In genomic region chr1:207883660-207884245, GRCh38 we compare ENCODE assay signal across 10 cellular contexts. TPM values are rescaled to one million over a fixed set of nuclear protein-coding genes. Genes with fewer than 3 reads are reported as not detected.
DNase-seq lines count a peak whose midpoint lies in the region; ATAC-seq lines count a peak whose summit lies in the region.
"Had no signal": no experiment of that assay in that cellular context is flagged by ENCODE, and none has a peak within 500 bp of the region (broad histone marks: within the 10 kb centered on the region; RNA-seq: fewer than 3 reads in every experiment).

No MANE protein-coding gene starts in this region.

- H3K4me1 ChIP-seq in rectal smooth muscle tissue (ENCODE audit: control insufficient read depth, insufficient read depth, low read length) = peaks cover 3% of the 10 kb centered on the region
- H3K4me1 ChIP-seq: parathyroid adenoma had no signal

- DNase-seq in activated CD8-positive, alpha-beta T cell treated with anti-CD3 and anti-CD28 coated beads, Interleukin-2, amount 10 ng/mL, durations not matched to agents 7 days and 5 days = peak; percentile 47
- DNase-seq in H7 (no peak), GF-D8 (lab: John Stamatoyannopoulos, UW) (no peak)
- DNase-seq: activated CD4-positive, alpha-beta T cell treated with anti-CD3 and anti-CD28 coated beads, Interleukin-2, amount 50 U/mL, for 4 hours; Kasumi-1 had no signal

- no peaks in the 10 kb centered on the region for H3K27me3 ChIP-seq in rectal smooth muscle tissue (ENCODE audit: control insufficient read depth, insufficient read depth, low read length)
- H3K27me3 ChIP-seq in H7 (ENCODE audit: control insufficient read depth, insufficient read depth, low read length) = peaks cover 4% of the 10 kb centered on the region; the same call in 1 of the 2 replicates

- H3K36me3 Mint-ChIP-seq in activated CD8-positive, alpha-beta T cell treated with anti-CD3 and anti-CD28 coated beads, Interleukin-2, amount 10 ng/mL, durations not matched to agents 7 days and 5 days (ENCODE audit: low read depth) = no peaks in the 10 kb centered on the region

- H3K4me3 Mint-ChIP-seq in activated CD8-positive, alpha-beta T cell treated with anti-CD3 and anti-CD28 coated beads, Interleukin-2, amount 10 ng/mL, durations not matched to agents 7 days and 5 days = peak overlapping the region; percentile 75

- POLR2A ChIA-PET in activated CD8-positive, alpha-beta T cell treated with anti-CD3 and anti-CD28 coated beads, Interleukin-2, amount 10 ng/mL, durations not matched to agents 7 days and 5 days (lab: Charles Lee) = interaction anchor here (0.6 to 2.3 kb wide), 7 partner anchors 11 to 533 kb away, joined by 3 to 20 read pairs (median 7); no protein-coding TSS in a partner anchor

- H3K27ac Mint-ChIP-seq in activated CD8-positive, alpha-beta T cell treated with anti-CD3 and anti-CD28 coated beads, Interleukin-2, amount 10 ng/mL, durations not matched to agents 7 days and 5 days = peak overlapping the region; percentile 91

- peaks cover 40% of the 10 kb centered on the region for H3K4me1 Mint-ChIP-seq in activated CD8-positive, alpha-beta T cell treated with anti-CD3 and anti-CD28 coated beads, Interleukin-2, amount 10 ng/mL, durations not matched to agents 7 days and 5 days (ENCODE audit: low read depth)

- H3K27me3 Mint-ChIP-seq in activated CD8-positive, alpha-beta T cell treated with anti-CD3 and anti-CD28 coated beads, Interleukin-2, amount 10 ng/mL, durations not matched to agents 7 days and 5 days (ENCODE audit: low read depth) = no peaks in the 10 kb centered on the region

- no peaks in the 10 kb centered on the region for H3K9me3 Mint-ChIP-seq in activated CD8-positive, alpha-beta T cell treated with anti-CD3 and anti-CD28 coated beads, Interleukin-2, amount 10 ng/mL, durations not matched to agents 7 days and 5 days (ENCODE audit: insufficient read depth)

- H3K4me3 ChIP-seq in rectal smooth muscle tissue (ENCODE audit: low read length) = peak overlapping the region; percentile 23
- H3K4me3 ChIP-seq in H7 (ENCODE audit: insufficient read depth, low read depth, low read length) = no peak overlapping the region

- no peak overlapping the region for H3K9ac ChIP-seq in rectal smooth muscle tissue (ENCODE audit: low read length)
- H3K9ac ChIP-seq: parathyroid adenoma had no signal

- H3K36me3 ChIP-seq in rectal smooth muscle tissue (ENCODE audit: control insufficient read depth, insufficient read depth, low read length) = no peaks in the 10 kb centered on the region
- H3K36me3 ChIP-seq in H7 (replicated peaks; ENCODE audit: control insufficient read depth, insufficient read depth, low read length) = no peaks in the 10 kb centered on the region

- no peak overlapping the region for H3K27ac ChIP-seq in rectal smooth muscle tissue (ENCODE audit: low read depth, low read length)
- H3K27ac ChIP-seq: parathyroid adenoma had no signal

- CTCF ChIA-PET in activated CD8-positive, alpha-beta T cell treated with anti-CD3 and anti-CD28 coated beads, Interleukin-2, amount 10 ng/mL, durations not matched to agents 7 days and 5 days (lab: Charles Lee) = interaction anchor here (0.8 to 10.0 kb wide), 20 partner anchors 14 to 362 kb away, joined by 3 to 386 read pairs (median 16); no protein-coding TSS in a partner anchor

- ATAC-seq in GM18861 (IDR thresholded peaks at IDR 0.05; ENCODE audit: unreplicated experiment) = peak; percentile 14
- peak; percentile 8 for ATAC-seq in HG02840 (IDR thresholded peaks at IDR 0.05; ENCODE audit: low FRiP score, unreplicated experiment)
- peak; percentile 37 for ATAC-seq in activated CD8-positive, alpha-beta T cell treated with anti-CD3 and anti-CD28 coated beads, Interleukin-2, amount 10 ng/mL, durations not matched to agents 7 days and 5 days
- ATAC-seq in GM19023 (IDR thresholded peaks at IDR 0.05; ENCODE audit: unreplicated experiment) = no peak

RNA-seq across cellular contexts. Expression of gene CD34, which starts 27.2 kb away (rescaled TPM):
- total RNA-seq in activated CD8-positive, alpha-beta T cell treated with anti-CD3 and anti-CD28 coated beads, Interleukin-2, amount 10 ng/mL, durations not matched to agents 7 days and 5 days = not detected
- total RNA-seq in H7 (2014; rRNA removed; shearing (Covaris generic)) = not detected in 2 replicates
